Comparison of ENCODE assay signal across 8 cellular contexts in the genomic region with DNA sequence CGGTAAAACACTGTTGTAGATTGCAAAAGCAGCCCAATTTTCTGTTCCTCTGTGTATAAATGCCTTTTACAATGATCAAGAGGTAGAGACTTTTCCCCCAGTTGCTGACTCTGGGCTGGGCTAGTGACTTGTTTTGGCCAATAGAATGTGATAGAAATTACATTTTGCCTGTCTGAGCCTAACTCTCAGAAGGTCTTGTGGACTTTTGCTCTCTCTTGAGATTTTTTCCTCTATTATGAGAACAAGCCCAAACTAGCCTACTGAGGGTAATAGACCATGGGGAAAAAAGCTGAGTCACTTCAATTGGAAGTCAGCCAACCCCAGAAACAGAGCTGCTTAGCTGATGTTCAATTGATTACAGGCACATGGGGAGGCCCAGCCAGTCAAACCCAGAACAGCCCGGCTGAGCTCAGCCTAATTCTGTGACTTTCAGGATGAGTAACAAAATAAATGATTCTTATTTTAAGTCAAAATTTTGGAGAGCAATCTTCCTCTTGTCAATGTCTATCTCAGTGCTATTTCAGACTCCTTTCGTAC.
DNase-seq lines count a peak whose midpoint lies in the region; ATAC-seq, FAIRE-seq and TF ChIP-seq lines count a peak whose summit lies in the region.

No MANE protein-coding gene starts in this region.

- peak; percentile 96 for ATAC-seq in HG02571 (IDR thresholded peaks at IDR 0.05; ENCODE audit: unreplicated experiment)

- TF ChIP-seq EP300 in SK-N-SH (IDR thresholded peaks at IDR 0.05; ENCODE audit: borderline replicate concordance in 1 of 2, low read depth in 1 of 2, low read length in 1 of 2), result peak in 1 of 2 experiments; percentile 14; a peak in 1 of 4 replicates

- 56% methylated on average over 3 of the region's 3 CpGs for WGBS in SK-N-SH (ENCODE audit: low lambda C conversion rate)

- FAIRE-seq in GM12892 (lab: Jason Lieb, UNC), result peak; percentile 84

- peaks cover 11% of the 10 kb centered on the region for H3F3A ChIP-seq in SK-N-SH (replicated peaks; ENCODE audit: insufficient read depth)

- POLR2A ChIA-PET in AG04450 (lab: Yijun Ruan, JAX) (no interaction called here), SK-N-SH (lab: Yijun Ruan, JAX) (no interaction called here)

- H3K4me3 ChIP-seq in AG04450 (ENCODE audit: low read depth, low read length) (no peak overlapping the region), SK-N-SH (ENCODE audit: low read depth in 2 of 2, low read length in 1 of 2) (no peak overlapping the region), fibroblast of pulmonary artery (replicated peaks; ENCODE audit: low read depth, low read length) (no peak overlapping the region)

- DNase-seq in AG04450 (ENCODE audit: low read depth, low spot score) (peak; percentile 82), GM12892 (ENCODE audit: insufficient read length) (peak; percentile 9), M059J (ENCODE audit: low read depth) (peak; percentile 79), SK-N-SH (peak; percentile 10), fibroblast of pulmonary artery (ENCODE audit: low read depth) (peak; percentile 96), renal cortical epithelial cell (ENCODE audit: low read depth) (peak; percentile 98)
- no peak for DNase-seq in NK-92 treated with Interleukin-12 subunit alpha and Interleukin-12 subunit beta, amount 100 ng/mL, for 24 hours (lab: John Stamatoyannopoulos, UW)

- no peaks in the 10 kb centered on the region for H3K36me3 ChIP-seq in SK-N-SH (replicated peaks in 1 of 2; ENCODE audit: control insufficient read depth in 1 of 2, insufficient read depth in 2 of 2, low read length in 1 of 2)

- H3K79me2 ChIP-seq in SK-N-SH (ENCODE audit: insufficient read depth), result no peaks in the 10 kb centered on the region

- H2AFZ ChIP-seq in SK-N-SH (ENCODE audit: low read depth), result peak overlapping the region; percentile 79

- H3K27me3 ChIP-seq in AG04450 (ENCODE audit: control insufficient read depth, insufficient read depth, low read length), result no peaks in the 10 kb centered on the region
- H3K27me3 ChIP-seq in SK-N-SH (ENCODE audit: insufficient read depth), result no peaks in the 10 kb centered on the region

- peak; percentile 34; the same call in 1 of the 2 replicates for TF ChIP-seq POLR2A in GM12892 (IDR thresholded peaks at IDR 0.05; ENCODE audit: low read depth, low read length)

- CTCF ChIA-PET in AG04450 (lab: Charles Lee) (interaction anchor here (0.6 to 2.0 kb wide), 5 partner anchors 15 to 583 kb away, joined by 3 to 7 read pairs (median 3); no protein-coding TSS in a partner anchor), SK-N-SH (lab: Yijun Ruan, JAX) (interaction anchor here (1.0 to 1.5 kb wide), 3 partner anchors 15 to 22 kb away, joined by 3 to 4 read pairs (median 3); no protein-coding TSS in a partner anchor)

- H3K9me3 ChIP-seq in AG04450 (ENCODE audit: control insufficient read depth, insufficient read depth, low read length) (peaks cover 8% of the 10 kb centered on the region; the same call in 1 of the 2 replicates), SK-N-SH (no peaks in the 10 kb centered on the region)

- TF ChIP-seq CTCF in AG04450 (IDR thresholded peaks at IDR 0.05; ENCODE audit: low read depth, low read length), result no peak
- TF ChIP-seq CTCF in SK-N-SH (IDR thresholded peaks at IDR 0.05), result no peak
- TF ChIP-seq CTCF in fibroblast of pulmonary artery (IDR thresholded peaks at IDR 0.05; ENCODE audit: low read length, missing control alignments), result no peak

- no peaks in the 10 kb centered on the region for H4K20me1 ChIP-seq in SK-N-SH (ENCODE audit: insufficient read depth)

- no peak overlapping the region for H3K4me2 ChIP-seq in SK-N-SH

- H3K9me2 ChIP-seq in SK-N-SH, result no peaks in the 10 kb centered on the region

- H3K4me1 ChIP-seq in SK-N-SH (ENCODE audit: control insufficient read depth in 1 of 2, insufficient read depth in 2 of 2, low read depth in 1 of 2, low read length in 1 of 2), result peaks cover 0 to 12% of the 10 kb centered on the region in 2 experiments; a peak in 2 of 4 replicates

- peak overlapping the region; percentile 87 for H3K27ac ChIP-seq in AG04450 (ENCODE audit: low read depth, low read length)
- H3K27ac ChIP-seq in SK-N-SH (ENCODE audit: low read depth in 2 of 2, low read length in 1 of 2), result peak overlapping the region; percentile 85 to 86

- H3K9ac ChIP-seq in SK-N-SH, result no peak overlapping the region

- TF ChIP-seq RAD21 in SK-N-SH (IDR thresholded peaks at IDR 0.05; ENCODE audit: low read length), result no peak

TF ChIP-seq in SK-N-SH, 30 proteins besides CTCF, POLR2A, EP300 and RAD21:
- TF ChIP-seq ELF1 (IDR thresholded peaks at IDR 0.05), result no peak
- TF ChIP-seq NFIC (IDR thresholded peaks at IDR 0.05; ENCODE audit: borderline replicate concordance), result peak; percentile 89
- TF ChIP-seq TCF12 (IDR thresholded peaks at IDR 0.05), result peak; percentile 60; the same call in 1 of the 2 replicates
- no peak for TF ChIP-seq GABPA (IDR thresholded peaks at IDR 0.05; ENCODE audit: low read depth)
- no peak for TF ChIP-seq SIN3A (IDR thresholded peaks at IDR 0.05; ENCODE audit: borderline replicate concordance, low read depth, low read length)
- TF ChIP-seq YY1 (IDR thresholded peaks at IDR 0.05; ENCODE audit: low read depth), result no peak
- TF ChIP-seq JUND (IDR thresholded peaks at IDR 0.05), result peak; percentile 57
- TF ChIP-seq, protein P1, sequence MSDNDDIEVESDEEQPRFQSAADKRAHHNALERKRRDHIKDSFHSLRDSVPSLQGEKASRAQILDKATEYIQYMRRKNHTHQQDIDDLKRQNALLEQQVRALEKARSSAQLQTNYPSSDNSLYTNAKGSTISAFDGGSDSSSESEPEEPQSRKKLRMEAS (IDR thresholded peaks at IDR 0.05; ENCODE audit: low read depth), result peak; percentile 90
- 0 out of 2 replicates have a peak, but pooled peaks have one; percentile 13 for TF ChIP-seq RXRA (IDR thresholded peaks at IDR 0.05; ENCODE audit: borderline replicate concordance, low read depth)
- peak; percentile 64 for TF ChIP-seq FOSL2 (IDR thresholded peaks at IDR 0.05; ENCODE audit: borderline replicate concordance, low read depth)
- TF ChIP-seq, protein P2, sequence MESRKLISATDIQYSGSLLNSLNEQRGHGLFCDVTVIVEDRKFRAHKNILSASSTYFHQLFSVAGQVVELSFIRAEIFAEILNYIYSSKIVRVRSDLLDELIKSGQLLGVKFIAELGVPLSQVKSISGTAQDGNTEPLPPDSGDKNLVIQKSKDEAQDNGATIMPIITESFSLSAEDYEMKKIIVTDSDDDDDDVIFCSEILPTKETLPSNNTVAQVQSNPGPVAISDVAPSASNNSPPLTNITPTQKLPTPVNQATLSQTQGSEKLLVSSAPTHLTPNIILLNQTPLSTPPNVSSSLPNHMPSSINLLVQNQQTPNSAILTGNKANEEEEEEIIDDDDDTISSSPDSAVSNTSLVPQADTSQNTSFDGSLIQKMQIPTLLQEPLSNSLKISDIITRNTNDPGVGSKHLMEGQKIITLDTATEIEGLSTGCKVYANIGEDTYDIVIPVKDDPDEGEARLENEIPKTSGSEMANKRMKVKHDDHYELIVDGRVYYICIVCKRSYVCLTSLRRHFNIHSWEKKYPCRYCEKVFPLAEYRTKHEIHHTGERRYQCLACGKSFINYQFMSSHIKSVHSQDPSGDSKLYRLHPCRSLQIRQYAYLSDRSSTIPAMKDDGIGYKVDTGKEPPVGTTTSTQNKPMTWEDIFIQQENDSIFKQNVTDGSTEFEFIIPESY (IDR thresholded peaks at IDR 0.05; ENCODE audit: borderline replicate concordance, low read depth), result no peak
- 0 out of 2 replicates have a peak, but pooled peaks have one; percentile 27 for TF ChIP-seq POLR2AphosphoS5 (IDR thresholded peaks at IDR 0.05; ENCODE audit: low read depth, low read length)
- no peak for TF ChIP-seq FOXJ3 (CRISPR knock-in tag; IDR thresholded peaks at IDR 0.05)
- no peak for TF ChIP-seq TEAD4 (IDR thresholded peaks at IDR 0.05; ENCODE audit: borderline replicate concordance, insufficient read depth)
- TF ChIP-seq TAF1 (IDR thresholded peaks at IDR 0.05; ENCODE audit: borderline replicate concordance, low read depth, low read length), result no peak
- TF ChIP-seq CHD2 (IDR thresholded peaks at IDR 0.05; ENCODE audit: low read length, partially characterized antibody), result no peak
- no peak for TF ChIP-seq MXI1 (IDR thresholded peaks at IDR 0.05; ENCODE audit: low read depth, low read length)
